28 cellular contexts compared by ENCODE assay signal in the genomic region with DNA sequence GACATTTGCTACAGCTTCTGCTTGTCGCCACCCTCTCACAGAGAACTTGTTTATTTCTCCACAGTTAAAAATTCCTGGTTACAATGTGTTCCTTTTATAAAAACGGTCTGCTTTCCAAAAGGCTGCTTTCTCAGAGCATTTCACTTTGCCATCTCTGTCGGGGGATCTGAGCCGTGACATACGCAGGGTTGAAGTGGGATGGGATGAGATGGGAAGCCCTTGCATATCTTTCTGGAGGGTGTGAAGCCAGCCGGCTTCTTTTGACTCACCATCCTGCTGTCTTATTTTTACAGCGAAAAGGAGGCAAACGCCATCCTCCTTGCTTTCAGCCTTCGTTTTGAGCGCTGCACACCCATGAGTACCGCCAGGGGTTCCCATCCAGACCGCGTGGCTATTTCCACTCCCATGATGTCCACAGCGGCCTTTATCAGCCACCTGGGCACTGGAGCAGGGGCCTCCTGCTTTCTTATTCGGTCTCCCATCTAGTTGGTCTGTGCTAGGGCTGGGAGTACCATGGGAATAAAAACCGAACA.
"Had no signal": no experiment of that assay in that cellular context is flagged by ENCODE, and none has a peak within 500 bp of the region (broad histone marks: within the 10 kb centered on the region; RNA-seq: fewer than 3 reads in every experiment).

No MANE protein-coding gene starts in this region.

- H2AFZ ChIP-seq: parathyroid adenoma had no signal

- H3K4me1 ChIP-seq: foreskin keratinocyte, parathyroid adenoma, prostate gland had no signal

- H3K79me2 ChIP-seq: parathyroid adenoma had no signal

- ATAC-seq: foreskin keratinocyte; gastroesophageal sphincter; heart right ventricle; left ventricle myocardium superior; lower lobe of right lung; natural killer cell; stimulated activated memory B cell treated with anti-CD40 and anti-IgM and Interleukin-4, amounts not matched to agents 10 μg/mL and 1 μg/mL and 100 μg/mL, for 72 hours; stimulated activated naive CD8-positive, alpha-beta T cell treated with anti-CD3 and anti-CD28 coated beads, Interleukin-15, Interleukin-2, amounts not matched to agents 100 U/mL and 50 U/mL, for 24 hours had no signal

- DNase-seq: cortex of kidney; effector CD8-positive, alpha-beta T cell; endodermal cell; foreskin keratinocyte; glutamatergic neuron; heart right ventricle; islet precursor cell; kidney glomerular epithelial cell; left ventricle myocardium superior; lower lobe of right lung; mesenchymal stem cell; natural killer cell; sigmoid colon; spleen; stimulated activated CD4-positive, alpha-beta T cell treated with anti-CD3 and anti-CD28 coated beads, Interleukin-4, amount 100 ng/mL, for 4 hours; stimulated activated naive CD8-positive, alpha-beta T cell treated with anti-CD3 and anti-CD28 coated beads, Interleukin-15, Interleukin-2, amounts not matched to agents 100 U/mL and 50 U/mL, for 24 hours; substantia nigra; trophoblast cell had no signal

- H3K9me3 ChIP-seq: esophagus muscularis mucosa, gastroesophageal sphincter, lower lobe of right lung, neutrophil, prostate gland, right atrium auricular region, sigmoid colon, spleen had no signal

- H3K9ac ChIP-seq: parathyroid adenoma had no signal

- H3K36me3 ChIP-seq: cardiac muscle cell, esophagus muscularis mucosa, gastroesophageal sphincter, heart right ventricle, lower lobe of right lung, neutrophil, prostate gland, right atrium auricular region, sigmoid colon, spleen had no signal

- H3K4me3 ChIP-seq: cardiac muscle cell, esophagus muscularis mucosa, gastroesophageal sphincter, heart right ventricle, lower lobe of right lung, prostate gland, right atrium auricular region, sigmoid colon, skin epidermis, spleen had no signal

- H3K27me3 ChIP-seq: cardiac muscle cell, esophagus muscularis mucosa, gastroesophageal sphincter, heart right ventricle, right atrium auricular region, sigmoid colon, spleen had no signal

- H3K27ac ChIP-seq: cardiac muscle cell, epithelial cell of prostate, esophagus muscularis mucosa, foreskin keratinocyte, gastroesophageal sphincter, heart right ventricle, lower lobe of right lung, neutrophil, parathyroid adenoma, prostate gland, right atrium auricular region, sigmoid colon, skin epidermis, spleen had no signal
